Comparison of ENCODE assay signal across 23 cellular contexts in genomic region chr2:234306426-234307173, GRCh38.
DNase-seq lines count a peak whose midpoint lies in the region; ATAC-seq and TF ChIP-seq lines count a peak whose summit lies in the region.
"Had no signal": no experiment of that assay in that cellular context is flagged by ENCODE, and none has a peak within 500 bp of the region (broad histone marks: within the 10 kb centered on the region; RNA-seq: fewer than 3 reads in every experiment).

No MANE protein-coding gene starts in this region.

- H3K4me1 ChIP-seq in colonic mucosa: no peaks in the 10 kb centered on the region

- DNase-seq in T-helper 1 cell (no peak), HPDE6-E6E7 (ENCODE audit: extremely low spot score) (peak; percentile 44), nephron progenitor cell (no peak), midbrain (lab: John Stamatoyannopoulos, UW) (no peak), colonic mucosa (no peak), GDM1 (lab: John Stamatoyannopoulos, UW) (no peak)
- DNase-seq in activated naive CD8-positive, alpha-beta T cell treated with anti-CD3 and anti-CD28 coated beads, Interleukin-2, amount 50 U/mL, for 24 hours: no peak
- DNase-seq: 8988T; central memory CD4-positive, alpha-beta T cell; DMS79; effector CD4-positive, alpha-beta T cell; heart right ventricle; naive B cell; NCI-H1417 treated with DMSO at 0.1 percent for 48 hours; NCI-H2171 treated with DMSO at 0.1 percent for 48 hours; NCI-H82; Peyer's patch; stimulated activated CD8-positive, alpha-beta memory T cell treated with anti-CD3 and anti-CD28 coated beads, Interleukin-4, amount 100 ng/mL, for 48 hours had no signal

- no peak for TF ChIP-seq CTCF in nephron progenitor cell (IDR thresholded peaks at IDR 0.05)
- no peak for TF ChIP-seq CTCF in colonic mucosa (IDR thresholded peaks at IDR 0.05)

- H3K9me3 Mint-ChIP-seq in T-helper 1 cell treated with Interleukin-12 subunit alpha and Interleukin-12 subunit beta and Interleukin-4 antibody, amounts not matched to agents 30 μg/mL and 1 μg/mL, for 36 hours: peaks cover 6% of the 10 kb centered on the region
- H3K9me3 Mint-ChIP-seq in activated naive CD8-positive, alpha-beta T cell treated with anti-CD3 and anti-CD28 coated beads, Interleukin-2, amount 50 U/mL, for 24 hours: peaks cover 8% of the 10 kb centered on the region
- H3K9me3 Mint-ChIP-seq in nephron progenitor cell: peaks cover 3% of the 10 kb centered on the region

- peak; percentile 14 for ATAC-seq in activated naive CD8-positive, alpha-beta T cell treated with anti-CD3 and anti-CD28 coated beads, Interleukin-2, amount 50 U/mL, for 24 hours
- ATAC-seq: heart right ventricle had no signal

- no peak overlapping the region for H3K9ac ChIP-seq in colonic mucosa (ENCODE audit: low read depth in 2 of 2, low read length in 2 of 2)

- peaks cover 55% of the 10 kb centered on the region for H3K4me1 Mint-ChIP-seq in T-helper 1 cell treated with Interleukin-12 subunit alpha and Interleukin-12 subunit beta and Interleukin-4 antibody, amounts not matched to agents 30 μg/mL and 1 μg/mL, for 36 hours (ENCODE audit: low read depth)
- peaks cover 66% of the 10 kb centered on the region for H3K4me1 Mint-ChIP-seq in activated naive CD8-positive, alpha-beta T cell treated with anti-CD3 and anti-CD28 coated beads, Interleukin-2, amount 50 U/mL, for 24 hours
- peaks cover 54% of the 10 kb centered on the region for H3K4me1 Mint-ChIP-seq in nephron progenitor cell

- no peak overlapping the region for H3K4me3 Mint-ChIP-seq in T-helper 1 cell treated with Interleukin-12 subunit alpha and Interleukin-12 subunit beta and Interleukin-4 antibody, amounts not matched to agents 30 μg/mL and 1 μg/mL, for 36 hours
- no peak overlapping the region for H3K4me3 Mint-ChIP-seq in activated naive CD8-positive, alpha-beta T cell treated with anti-CD3 and anti-CD28 coated beads, Interleukin-2, amount 50 U/mL, for 24 hours
- no peak overlapping the region for H3K4me3 Mint-ChIP-seq in nephron progenitor cell

- intact Hi-C loops in colonic mucosa (cut with DNase I): no loop called here

- H3K36me3 ChIP-seq in colonic mucosa: no peaks in the 10 kb centered on the region
- H3K36me3 ChIP-seq: BLaER1 treated with 17β-estradiol and CSF1 and Interleukin-3, amounts not matched to agents 10 nM and 100 nM; heart right ventricle; Peyer's patch had no signal

- no peak overlapping the region for H3K4me3 ChIP-seq in colonic mucosa
- H3K4me3 ChIP-seq: heart right ventricle, lung, Peyer's patch, skin epidermis had no signal

- no peak overlapping the region for H3K27ac ChIP-seq in colonic mucosa
- H3K27ac ChIP-seq: Peyer's patch had no signal

- no peaks in the 10 kb centered on the region for H3K27me3 Mint-ChIP-seq in T-helper 1 cell treated with Interleukin-12 subunit alpha and Interleukin-12 subunit beta and Interleukin-4 antibody, amounts not matched to agents 30 μg/mL and 1 μg/mL, for 36 hours (ENCODE audit: low read depth)
- no peaks in the 10 kb centered on the region for H3K27me3 Mint-ChIP-seq in activated naive CD8-positive, alpha-beta T cell treated with anti-CD3 and anti-CD28 coated beads, Interleukin-2, amount 50 U/mL, for 24 hours
- H3K27me3 Mint-ChIP-seq in nephron progenitor cell (ENCODE audit: low read depth, poor library complexity): peaks cover 8% of the 10 kb centered on the region
- H3K27me3 Mint-ChIP-seq: progenitor cell of endocrine pancreas had no signal

- H3K27ac Mint-ChIP-seq in T-helper 1 cell treated with Interleukin-12 subunit alpha and Interleukin-12 subunit beta and Interleukin-4 antibody, amounts not matched to agents 30 μg/mL and 1 μg/mL, for 36 hours: peak overlapping the region; percentile 9
- H3K27ac Mint-ChIP-seq in activated naive CD8-positive, alpha-beta T cell treated with anti-CD3 and anti-CD28 coated beads, Interleukin-2, amount 50 U/mL, for 24 hours: peak overlapping the region; percentile 53
- H3K27ac Mint-ChIP-seq in nephron progenitor cell: peak overlapping the region; percentile 21
- H3K27ac Mint-ChIP-seq: progenitor cell of endocrine pancreas had no signal

- H3K36me3 Mint-ChIP-seq in T-helper 1 cell treated with Interleukin-12 subunit alpha and Interleukin-12 subunit beta and Interleukin-4 antibody, amounts not matched to agents 30 μg/mL and 1 μg/mL, for 36 hours (ENCODE audit: low read depth): peaks cover 9% of the 10 kb centered on the region
- peaks cover 13% of the 10 kb centered on the region for H3K36me3 Mint-ChIP-seq in activated naive CD8-positive, alpha-beta T cell treated with anti-CD3 and anti-CD28 coated beads, Interleukin-2, amount 50 U/mL, for 24 hours (ENCODE audit: low read depth)
- no peaks in the 10 kb centered on the region for H3K36me3 Mint-ChIP-seq in nephron progenitor cell (ENCODE audit: low read depth)
- H3K36me3 Mint-ChIP-seq: naive B cell had no signal

- no peaks in the 10 kb centered on the region for H3K9me3 ChIP-seq in colonic mucosa
- H3K9me3 ChIP-seq: Peyer's patch had no signal

- H3K27me3 ChIP-seq in colonic mucosa: no peaks in the 10 kb centered on the region
- H3K27me3 ChIP-seq: BLaER1 treated with 17β-estradiol and CSF1 and Interleukin-3, amounts not matched to agents 10 nM and 100 nM; Peyer's patch had no signal
